10 cellular contexts compared by ENCODE assay signal in the genomic region with DNA sequence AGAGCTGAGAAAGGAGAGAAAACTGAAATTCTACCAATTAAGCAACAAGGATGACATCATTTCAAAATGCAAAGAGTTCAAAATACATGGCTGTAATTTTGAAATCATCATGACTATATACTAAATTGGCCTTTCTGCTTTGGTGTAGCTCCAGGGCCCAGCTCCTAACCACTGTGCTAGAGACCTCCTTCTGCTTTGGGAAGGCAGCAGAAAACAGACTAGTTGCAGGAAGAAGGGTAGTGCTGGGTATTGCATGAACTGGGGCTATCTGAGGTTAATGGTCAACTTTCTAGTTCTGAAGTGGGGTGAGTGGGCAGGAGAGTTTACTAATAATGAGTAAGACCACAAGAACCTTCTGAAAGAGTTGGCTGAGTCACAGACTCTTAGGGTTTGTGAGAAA.
A peak's percentile ranks its signal among the peaks of the same experiment; 100 is the strongest.
DNase-seq lines count a peak whose midpoint lies in the region; ATAC-seq and TF ChIP-seq lines count a peak whose summit lies in the region.
"Had no signal": no experiment of that assay in that cellular context is flagged by ENCODE, and none has a peak within 500 bp of the region (broad histone marks: within the 10 kb centered on the region; RNA-seq: fewer than 3 reads in every experiment).

No MANE protein-coding gene starts in this region.

- intact Hi-C loops in tibial artery (cut with DNase I; ENCODE audit: low total_unique reads) = no loop called here

- ATAC-seq in GM18909 (IDR thresholded peaks at IDR 0.05; ENCODE audit: poor library complexity, unreplicated experiment) = peak; percentile 100
- peak; percentile 99 for ATAC-seq in HG02571 (IDR thresholded peaks at IDR 0.05; ENCODE audit: unreplicated experiment)
- ATAC-seq in lung (ENCODE audit: insufficient read depth, low FRiP score) = peak; percentile 88

- TF ChIP-seq CTCF in lung (IDR thresholded peaks at IDR 0.05; ENCODE audit: control extremely low read depth, extremely low read depth) (no peak), tibial artery (IDR thresholded peaks at IDR 0.05) (no peak)

- DNase-seq in HK-2 (ENCODE audit: unreplicated experiment) = peak; percentile 50
- DNase-seq in lung (ENCODE audit: low spot score) = no peak
- DNase-seq in D341Med (ENCODE audit: low spot score) = no peak
- DNase-seq in tibial artery = no peak
- DNase-seq in OCI-M1 (lab: John Stamatoyannopoulos, UW) = no peak
- DNase-seq in SKM-1 (lab: John Stamatoyannopoulos, UW; ENCODE audit: unreplicated experiment) = no peak
- DNase-seq: activated CD8-positive, alpha-beta memory T cell treated with anti-CD3 and anti-CD28 coated beads for 24 hours; NCI-H2227 treated with DMSO at 0.1 percent for 48 hours had no signal

- H3K27ac ChIP-seq in lung (ENCODE audit: low read depth in 1 of 2, low read length in 1 of 2) (no peak overlapping the region), tibial artery (no peak overlapping the region)

- H3K4me3 ChIP-seq in lung = no peak overlapping the region
- H3K4me3 ChIP-seq in tibial artery = no peak overlapping the region

- H3K4me1 ChIP-seq in lung (ENCODE audit: control insufficient read depth in 2 of 2, insufficient read depth in 2 of 2, low read length in 2 of 2) = no peaks in the 10 kb centered on the region
- H3K4me1 ChIP-seq in tibial artery = no peaks in the 10 kb centered on the region

- peaks cover 0 to 2% of the 10 kb centered on the region in 2 donors for H3K9me3 ChIP-seq in lung (ENCODE audit: control insufficient read depth in 2 of 2, insufficient read depth in 1 of 2, low read length in 1 of 2)
- peaks cover 0 to 8% (median 0%) of the 10 kb centered on the region in 3 donors for H3K9me3 ChIP-seq in tibial artery

- H3K36me3 ChIP-seq in lung (ENCODE audit: control insufficient read depth in 2 of 2, insufficient read depth in 2 of 2, low read length in 2 of 2) = no peaks in the 10 kb centered on the region
- H3K36me3 ChIP-seq in tibial artery = no peaks in the 10 kb centered on the region

- H3K27me3 ChIP-seq in lung (ENCODE audit: control insufficient read depth, insufficient read depth) (no peaks in the 10 kb centered on the region), tibial artery (peaks cover 0 to 6% of the 10 kb centered on the region in 2 donors)
